Comparison of ENCODE assay signal across 9 cellular contexts in genomic region chr3:160403028-160403545, GRCh38. TPM values are rescaled to one million over a fixed set of nuclear protein-coding genes. Genes with fewer than 3 reads are reported as not detected.
A peak's percentile ranks its signal among the peaks of the same experiment; 100 is the strongest.
DNase-seq lines count a peak whose midpoint lies in the region; ATAC-seq and TF ChIP-seq lines count a peak whose summit lies in the region.
"Had no signal": no experiment of that assay in that cellular context is flagged by ENCODE, and none has a peak within 500 bp of the region (broad histone marks: within the 10 kb centered on the region; RNA-seq: fewer than 3 reads in every experiment).

No MANE protein-coding gene starts in this region.

- no peaks in the 10 kb centered on the region for H3K9me3 ChIP-seq in left ventricle myocardium inferior (replicated peaks)
- H3K9me3 ChIP-seq in T-helper 17 cell (ENCODE audit: control insufficient read depth, low read length, poor library complexity, severe bottlenecking) = no peaks in the 10 kb centered on the region
- no peaks in the 10 kb centered on the region for H3K9me3 ChIP-seq in iPS-15b (ENCODE audit: control insufficient read depth, insufficient read depth, low read length)

- peak overlapping the region; percentile 81 for H3K4me3 ChIP-seq in left ventricle myocardium inferior
- H3K4me3 ChIP-seq in iPS-15b (ENCODE audit: low read depth, low read length) = peak overlapping the region; percentile 30

- H3K4me3 Mint-ChIP-seq in T-helper 17 cell = peak overlapping the region; percentile 98

- ATAC-seq in T-helper 17 cell (no peak), HG03457 (IDR thresholded peaks at IDR 0.05; ENCODE audit: unreplicated experiment) (no peak), HG03442 (IDR thresholded peaks at IDR 0.05; ENCODE audit: unreplicated experiment) (no peak)

- H3K27me3 ChIP-seq in left ventricle myocardium inferior (ENCODE audit: low read depth) = no peaks in the 10 kb centered on the region
- no peaks in the 10 kb centered on the region for H3K27me3 ChIP-seq in iPS-15b (ENCODE audit: control insufficient read depth, insufficient read depth, low read length)

- H3K4me1 Mint-ChIP-seq in T-helper 17 cell = peaks cover 27% of the 10 kb centered on the region

- DNase-seq in left ventricle myocardium inferior (no peak), cardiac septum (ENCODE audit: low spot score) (no peak), T-helper 17 cell (no peak), ureter (ENCODE audit: low spot score) (no peak), NK-92 (lab: John Stamatoyannopoulos, UW; ENCODE audit: unreplicated experiment) (no peak)
- DNase-seq: NCI-H446 had no signal

- intact Hi-C loops in left ventricle myocardium inferior (cut with micrococcal nuclease) (no loop called here), cardiac septum (cut with DNase I) (loop anchor here (10.0 kb wide), 1 partner anchor 568 kb away; the partner anchor contains the start of gene SCHIP1)

- peak overlapping the region; percentile 88 for H3K27ac ChIP-seq in left ventricle myocardium inferior (replicated peaks)

- no peak for TF ChIP-seq CTCF in left ventricle myocardium inferior (IDR thresholded peaks at IDR 0.05; ENCODE audit: borderline replicate concordance)

- H3K36me3 Mint-ChIP-seq in T-helper 17 cell (ENCODE audit: low read depth) = peaks cover 3% of the 10 kb centered on the region

- H3K9ac ChIP-seq in iPS-15b (ENCODE audit: low read depth, low read length) = no peak overlapping the region

- H3K27ac Mint-ChIP-seq in T-helper 17 cell = peak overlapping the region; percentile 100

- peaks cover 60% of the 10 kb centered on the region for H3K4me1 ChIP-seq in left ventricle myocardium inferior
- H3K4me1 ChIP-seq in iPS-15b (ENCODE audit: control insufficient read depth, insufficient read depth, low read length) = peaks cover 2% of the 10 kb centered on the region

- H3K36me3 ChIP-seq in left ventricle myocardium inferior = no peaks in the 10 kb centered on the region
- no peaks in the 10 kb centered on the region for H3K36me3 ChIP-seq in iPS-15b (ENCODE audit: control insufficient read depth, insufficient read depth, low read length)

- H3K27me3 Mint-ChIP-seq in T-helper 17 cell = no peaks in the 10 kb centered on the region

RNA-seq across cellular contexts. Expression of gene SMC4, which starts 3.6 kb away (rescaled TPM):
- total RNA-seq in left ventricle myocardium inferior = 18.4 TPM
- total RNA-seq in cardiac septum = 17.5 TPM
- total RNA-seq in T-helper 17 cell = 10 to 100 TPM; 61.1 to 77.8 TPM
- 24.6 TPM for total RNA-seq in ureter

RNA-seq across cellular contexts. Expression of gene IFT80, which starts 4.1 kb away (rescaled TPM):
- total RNA-seq in left ventricle myocardium inferior = 10.9 TPM
- total RNA-seq in cardiac septum = 10.7 TPM
- 10 to 100 TPM; 24.6 to 26.1 TPM for total RNA-seq in T-helper 17 cell
- total RNA-seq in ureter = 39.6 TPM

RNA-seq across cellular contexts. Expression of gene TRIM59, which starts 46.5 kb away (rescaled TPM):
- total RNA-seq in left ventricle myocardium inferior (0.77 TPM), cardiac septum (0.51 TPM), T-helper 17 cell (10 to 100 TPM; 15.2 to 32.1 TPM), ureter (7.0 TPM)
